In genomic region chr10:11018830-11019692, GRCh38 we compare ENCODE assay signal across 8 cellular contexts. TPM values are rescaled to one million over a fixed set of nuclear protein-coding genes. Genes with fewer than 3 reads are reported as not detected.
DNase-seq lines count a peak whose midpoint lies in the region; ATAC-seq and TF ChIP-seq lines count a peak whose summit lies in the region.

No MANE protein-coding gene starts in this region.

- H3K36me3 ChIP-seq in mammary epithelial cell (ENCODE audit: insufficient read depth, low read length), result no peaks in the 10 kb centered on the region
- no peaks in the 10 kb centered on the region for H3K36me3 ChIP-seq in stomach smooth muscle (ENCODE audit: control insufficient read depth in 2 of 2, insufficient read depth in 2 of 2, low read length in 2 of 2)

- H3K27me3 ChIP-seq in mammary epithelial cell (ENCODE audit: insufficient read depth, low read length) (peaks cover 14% of the 10 kb centered on the region), stomach smooth muscle (ENCODE audit: control insufficient read depth in 1 of 2, insufficient read depth in 2 of 2, low read length in 2 of 2) (no peaks in the 10 kb centered on the region)

- H3K9ac ChIP-seq in mammary epithelial cell (ENCODE audit: insufficient read depth, low read length) (no peak overlapping the region), stomach smooth muscle (ENCODE audit: low read length in 2 of 2) (peak overlapping the region; percentile 14 to 50)

- peak; percentile 2 for DNase-seq in NCI-H1092 treated with DMSO at 0.1 percent for 48 hours (lab: John Stamatoyannopoulos, UW)
- no peak for DNase-seq in NCI-H1092 (lab: John Stamatoyannopoulos, UW)
- no peak for DNase-seq in mammary epithelial cell
- DNase-seq in left colon, result no peak
- DNase-seq in substantia nigra (lab: John Stamatoyannopoulos, UW), result no peak
- no peak for DNase-seq in NCI-H1417 treated with DMSO at 0.1 percent for 48 hours (lab: John Stamatoyannopoulos, UW)
- no peak for DNase-seq in kidney tubule cell (ENCODE audit: low spot score)

- H3K27ac ChIP-seq in mammary epithelial cell (ENCODE audit: insufficient read depth, low read depth, low read length) (no peak overlapping the region), stomach smooth muscle (ENCODE audit: low read length) (no peak overlapping the region), substantia nigra (ENCODE audit: low read depth, low read length, poor library complexity, severe bottlenecking) (no peak overlapping the region)

- H3K9me3 ChIP-seq in mammary epithelial cell (replicated peaks; ENCODE audit: insufficient read depth, low read length) (peaks cover 5% of the 10 kb centered on the region), stomach smooth muscle (ENCODE audit: control insufficient read depth in 2 of 2, low read length in 2 of 2) (no peaks in the 10 kb centered on the region)

- H3K4me3 ChIP-seq in mammary epithelial cell (replicated peaks in 1 of 3; ENCODE audit: insufficient read depth in 1 of 3, low read depth in 2 of 3, low read length in 3 of 3) (no peak overlapping the region), stomach smooth muscle (ENCODE audit: low read length in 2 of 2) (peak overlapping the region; percentile 80 to 81)

- H3K4me2 ChIP-seq in mammary epithelial cell (ENCODE audit: insufficient read depth, low read depth, low read length), result peak overlapping the region; percentile 90

- TF ChIP-seq CTCF in mammary epithelial cell (conservative IDR thresholded peaks at IDR 0.05 in 1 of 2, IDR thresholded peaks at IDR 0.05 in 1 of 2; ENCODE audit: extremely low read depth in 1 of 2, insufficient read depth in 1 of 2, low read depth in 1 of 2, low read length in 2 of 2), result no peak

- no peaks in the 10 kb centered on the region for H3K79me2 ChIP-seq in mammary epithelial cell (ENCODE audit: insufficient read depth, low read length)

- WGBS in mammary epithelial cell (ENCODE audit: low coverage, missing lambda C conversion rate), result 55% methylated on average over 12 of the region's 12 CpGs

- no TSS peak for BruUV-seq in mammary epithelial cell (replicated peaks; lab: Mats Ljungman, UMichigan)

- peak; percentile 17 for ATAC-seq in left colon

- H3K4me1 ChIP-seq in mammary epithelial cell (ENCODE audit: insufficient read depth, low read length), result peaks cover 6% of the 10 kb centered on the region
- H3K4me1 ChIP-seq in stomach smooth muscle (ENCODE audit: control insufficient read depth, insufficient read depth, low read length), result peaks cover 5% of the 10 kb centered on the region

- H2AFZ ChIP-seq in mammary epithelial cell (ENCODE audit: low read depth, low read length), result no peak overlapping the region

- CTCF ChIA-PET in mammary epithelial cell (lab: Charles Lee; ENCODE audit: low non-redundant PET), result no interaction called here

- intact Hi-C loops in mammary epithelial cell (cut with micrococcal nuclease), result no loop called here
- intact Hi-C loops in left colon (cut with DNase I, micrococcal nuclease), result no loop called here

- dilution Hi-C loops in mammary epithelial cell (cut with HindIII; ENCODE audit: low sequenced_read_pairs), result no loop called here

- no peaks in the 10 kb centered on the region for H4K20me1 ChIP-seq in mammary epithelial cell (ENCODE audit: insufficient read depth, low read length)

- in situ Hi-C loops in mammary epithelial cell (cut with MboI; ENCODE audit: low sequenced_read_pairs in 2 of 2), result no loop called here

RNA-seq across cellular contexts. Expression of gene CELF2, which starts 1.4 kb away (rescaled TPM):
- total RNA-seq in mammary epithelial cell, result 1 to 10 TPM in 1 of 2 donors, under 1 TPM in 1; 0.19 to 2.5 TPM
- 0.60 TPM for polyA plus RNA-seq in mammary epithelial cell
- 10.4 TPM for polyA minus RNA-seq in mammary epithelial cell
- total RNA-seq in left colon, result 10 to 100 TPM; 28.4 to 33.7 TPM

Comparison
In these comparisons a context has a peak if more than half of its experiments do, and no peak if none do; other contexts are left out.
1. H3K4me3 ChIP-seq: peak in stomach smooth muscle (2 of 2); none in mammary epithelial cell (0 of 3).
2. RNA of gene CELF2, which starts 1.4 kb away (total RNA-seq): 28.4 to 33.7 TPM in left colon; 0.19 to 2.5 TPM in mammary epithelial cell; every median in the first group is over 4 times any median in the second.